In the genomic region with DNA sequence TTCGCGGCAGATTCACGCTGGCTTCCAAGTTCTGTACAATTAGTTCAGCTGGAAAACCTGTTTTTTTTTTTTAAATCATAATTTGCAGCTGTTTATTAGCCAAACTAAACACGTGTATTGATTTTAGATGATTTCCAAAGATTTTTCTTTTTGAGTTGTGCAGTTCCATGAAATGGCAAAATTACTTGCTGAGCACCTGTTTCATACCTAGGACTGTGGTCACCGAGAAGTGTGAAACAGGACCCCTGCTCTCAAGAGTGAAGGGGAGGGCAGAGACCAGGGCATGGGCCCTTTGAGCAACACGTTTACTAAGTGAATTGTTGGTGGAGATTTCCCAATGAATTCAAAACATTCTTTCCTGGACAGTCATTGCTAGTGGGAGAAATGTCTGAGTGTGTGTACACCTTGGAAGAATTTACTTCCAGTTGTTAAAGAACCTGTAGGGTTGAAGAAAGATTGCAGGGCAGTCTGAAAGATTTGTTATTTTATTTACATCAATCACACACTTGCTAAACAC, we compare ENCODE assay signal across 8 cellular contexts.
A peak's percentile ranks its signal among the peaks of the same experiment; 100 is the strongest.
DNase-seq lines count a peak whose midpoint lies in the region; ATAC-seq lines count a peak whose summit lies in the region.

No MANE protein-coding gene starts in this region.

- H3K4me3 ChIP-seq in NT2/D1 (ENCODE audit: insufficient read length, low read depth) = peak overlapping the region; percentile 68
- peak overlapping the region; percentile 92 to 97 for H3K4me3 ChIP-seq in muscle layer of colon (ENCODE audit: low read depth in 1 of 2, low read length in 2 of 2)

- H3K4me1 ChIP-seq in NT2/D1 (ENCODE audit: insufficient read depth, insufficient read length) (no peaks in the 10 kb centered on the region), muscle layer of colon (ENCODE audit: insufficient read depth, low read length) (peaks cover 13% of the 10 kb centered on the region)

- ATAC-seq in GM19324 (IDR thresholded peaks at IDR 0.05; ENCODE audit: low FRiP score, unreplicated experiment) = no peak
- no peak for ATAC-seq in GM18858 (IDR thresholded peaks at IDR 0.05; ENCODE audit: unreplicated experiment)

- H3K9ac ChIP-seq in NT2/D1 (ENCODE audit: insufficient read length, low read depth) (peak overlapping the region; percentile 74), muscle layer of colon (ENCODE audit: low read length) (no peak overlapping the region)

- H3K27me3 ChIP-seq in NT2/D1 (ENCODE audit: insufficient read depth, insufficient read length) = peaks cover 10% of the 10 kb centered on the region
- H3K27me3 ChIP-seq in muscle layer of colon (ENCODE audit: control insufficient read depth in 1 of 2, insufficient read depth in 2 of 2, low read length in 2 of 2) = no peaks in the 10 kb centered on the region

- peak overlapping the region; percentile 79 for H3K27ac ChIP-seq in muscle layer of colon (ENCODE audit: low read depth, low read length)

- H3K36me3 ChIP-seq in NT2/D1 (ENCODE audit: insufficient read depth, insufficient read length, low read length) = no peaks in the 10 kb centered on the region
- no peaks in the 10 kb centered on the region for H3K36me3 ChIP-seq in muscle layer of colon (ENCODE audit: insufficient read depth, low read length)

- no peaks in the 10 kb centered on the region for H3K9me3 ChIP-seq in NT2/D1 (ENCODE audit: insufficient read depth, low read length)
- no peaks in the 10 kb centered on the region for H3K9me3 ChIP-seq in muscle layer of colon (ENCODE audit: low read length)

- DNase-seq in DMS79 treated with DMSO at 0.1 percent for 48 hours (lab: John Stamatoyannopoulos, UW) = peak; percentile 14
- no peak for DNase-seq in DMS79 (lab: John Stamatoyannopoulos, UW)
- DNase-seq in NT2/D1 (ENCODE audit: low read depth, low spot score) = no peak
- peak; percentile 37 for DNase-seq in dedifferentiated amniotic fluid mesenchymal stem cell (ENCODE audit: extremely low spot score)
- DNase-seq in stimulated activated CD4-positive, alpha-beta T cell treated with anti-CD3 and anti-CD28 coated beads, Interleukin-2, amount 100 ng/mL, for 48 hours = no peak

Comparison
In these comparisons a context has a peak if more than half of its experiments do, and no peak if none do; other contexts are left out.
1. DNase-seq: peak in DMS79 treated with DMSO at 0.1 percent for 48 hours (single experiment) and dedifferentiated amniotic fluid mesenchymal stem cell (single experiment); none in DMS79 (single experiment), NT2/D1 (single experiment) and stimulated activated CD4-positive, alpha-beta T cell treated with anti-CD3 and anti-CD28 coated beads, Interleukin-2, amount 100 ng/mL, for 48 hours (0 of 2).